In genomic region chr20:38427655-38428023, GRCh38 we compare ENCODE assay signal across 22 cellular contexts. TPM values are rescaled to one million over a fixed set of nuclear protein-coding genes. Genes with fewer than 3 reads are reported as not detected.
DNase-seq lines count a peak whose midpoint lies in the region; ATAC-seq and TF ChIP-seq lines count a peak whose summit lies in the region.
"Had no signal": no experiment of that assay in that cellular context is flagged by ENCODE, and none has a peak within 500 bp of the region (broad histone marks: within the 10 kb centered on the region; RNA-seq: fewer than 3 reads in every experiment).

No MANE protein-coding gene starts in this region.

- no peak for DNase-seq in activated naive CD4-positive, alpha-beta T cell treated with anti-CD3 and anti-CD28 coated beads, Interleukin-2, amount 50 U/mL, for 72 hours (ENCODE audit: low spot score in 2 of 2)
- no peak for DNase-seq in activated naive CD4-positive, alpha-beta T cell treated with Interleukin-2 at 50 U/mL for 16 hours
- DNase-seq in dorsolateral prefrontal cortex: peak in 1 of 10 donors; percentile 31
- DNase-seq in NCI-H2081 (lab: John Stamatoyannopoulos, UW): no peak
- DNase-seq in NCI-H146 treated with DMSO at 0.1 percent for 48 hours (lab: John Stamatoyannopoulos, UW; ENCODE audit: unreplicated experiment): no peak
- no peak for DNase-seq in globus pallidus (ENCODE audit: low spot score)
- no peak for DNase-seq in activated CD4-positive, alpha-beta T cell treated with anti-CD3 and anti-CD28 coated beads, Interleukin-2, amount 10 ng/mL, durations not matched to agents 7 days and 5 days
- DNase-seq: activated naive CD4-positive, alpha-beta T cell treated with anti-CD3 and anti-CD28 coated beads, Interleukin-2, amount 10 ng/mL, durations not matched to agents 7 days and 5 days; activated T-cell treated with anti-CD3 and anti-CD28 coated beads, Interleukin-2, amount 50 U/mL, for 48 hours; aorta; central memory CD4-positive, alpha-beta T cell; H7; head of caudate nucleus; kidney glomerular epithelial cell; NCI-H2081 treated with DMSO at 0.1 percent for 48 hours; stimulated activated CD8-positive, alpha-beta memory T cell treated with anti-CD3 and anti-CD28 coated beads, Interleukin-4, amount 100 ng/mL, for 48 hours; upper lobe of right lung had no signal

- no peak for ATAC-seq in activated naive CD4-positive, alpha-beta T cell treated with anti-CD3 and anti-CD28 coated beads, Interleukin-2, amount 50 U/mL, for 72 hours
- ATAC-seq: Right ventricle myocardium inferior, upper lobe of right lung had no signal

- no peaks in the 10 kb centered on the region for H3K9me3 ChIP-seq in Loucy (ENCODE audit: insufficient read depth, low read depth, low read length)
- H3K9me3 ChIP-seq: MG63, prostate gland, upper lobe of right lung had no signal

- POLR2A ChIA-PET in activated CD4-positive, alpha-beta T cell treated with anti-CD3 and anti-CD28 coated beads, Interleukin-2, amount 10 ng/mL, durations not matched to agents 7 days and 5 days (lab: Charles Lee): no interaction called here

- CTCF ChIA-PET in activated CD4-positive, alpha-beta T cell treated with anti-CD3 and anti-CD28 coated beads, Interleukin-2, amount 10 ng/mL, durations not matched to agents 7 days and 5 days (lab: Charles Lee): interaction anchor here (1.4 to 2.1 kb wide), 2 partner anchors 7 to 12 kb away, joined by 4 to 13 read pairs; partner anchors contain the start of gene SNHG17

- peak overlapping the region in 30 of 59 donors; percentile 1 to 84 (median 35) for H3K27ac ChIP-seq in dorsolateral prefrontal cortex
- H3K27ac ChIP-seq: BLaER1 treated with 17β-estradiol and CSF1 and Interleukin-3, amounts not matched to agents 10 nM and 100 nM; prostate gland; upper lobe of right lung had no signal

- H3K4me1 ChIP-seq in Loucy (ENCODE audit: insufficient read depth, low read length, poor library complexity, severe bottlenecking): peaks cover 39% of the 10 kb centered on the region
- H3K4me1 ChIP-seq: upper lobe of right lung had no signal

- no peaks in the 10 kb centered on the region for H3K9me2 ChIP-seq in Loucy (replicated peaks; ENCODE audit: low read depth, low read length)

- H3K4me3 ChIP-seq in Loucy (ENCODE audit: low read length, poor library complexity, severe bottlenecking) (no peak overlapping the region), dorsolateral prefrontal cortex (no peak overlapping the region)
- H3K4me3 ChIP-seq: BLaER1 treated with 17β-estradiol and CSF1 and Interleukin-3, amounts not matched to agents 10 nM and 100 nM; MG63; prostate gland; upper lobe of right lung had no signal

- H3F3A ChIP-seq in Loucy (ENCODE audit: low read depth): no peaks in the 10 kb centered on the region

- peaks cover 59 to 60% of the 10 kb centered on the region in 2 donors for H3K36me3 Mint-ChIP-seq in activated naive CD4-positive, alpha-beta T cell treated with anti-CD3 and anti-CD28 coated beads, Interleukin-2, amount 50 U/mL, for 72 hours
- H3K36me3 Mint-ChIP-seq in activated CD4-positive, alpha-beta T cell treated with anti-CD3 and anti-CD28 coated beads, Interleukin-2, amount 10 ng/mL, durations not matched to agents 7 days and 5 days (ENCODE audit: low read depth): peaks cover 78% of the 10 kb centered on the region

- H3K4me1 Mint-ChIP-seq in activated CD4-positive, alpha-beta T cell treated with anti-CD3 and anti-CD28 coated beads, Interleukin-2, amount 10 ng/mL, durations not matched to agents 7 days and 5 days: peaks cover 34% of the 10 kb centered on the region

- H2AFZ ChIP-seq in Loucy (ENCODE audit: low read length): no peak overlapping the region

- H3K4me2 ChIP-seq in Loucy (ENCODE audit: low read depth, low read length, poor library complexity, severe bottlenecking): peak overlapping the region; percentile 45

- no peak overlapping the region for H3K9ac ChIP-seq in Loucy (ENCODE audit: low read depth, low read length, poor library complexity, severe bottlenecking)

- H3K27me3 ChIP-seq in Loucy (ENCODE audit: insufficient read depth, low read length, poor library complexity, severe bottlenecking): no peaks in the 10 kb centered on the region
- no peaks in the 10 kb centered on the region for H3K27me3 ChIP-seq in dorsolateral prefrontal cortex
- H3K27me3 ChIP-seq: BLaER1 treated with 17β-estradiol and CSF1 and Interleukin-3, amounts not matched to agents 10 nM and 100 nM; MG63; upper lobe of right lung had no signal

- H3K4me3 Mint-ChIP-seq in activated CD4-positive, alpha-beta T cell treated with anti-CD3 and anti-CD28 coated beads, Interleukin-2, amount 10 ng/mL, durations not matched to agents 7 days and 5 days: no peak overlapping the region
- H3K4me3 Mint-ChIP-seq: activated naive CD4-positive, alpha-beta T cell treated with anti-CD3 and anti-CD28 coated beads, Interleukin-2, amount 10 ng/mL, durations not matched to agents 7 days and 5 days had no signal

- H3K27ac Mint-ChIP-seq in activated naive CD4-positive, alpha-beta T cell treated with anti-CD3 and anti-CD28 coated beads, Interleukin-2, amount 50 U/mL, for 72 hours: peak overlapping the region; percentile 12 to 75
- H3K27ac Mint-ChIP-seq in activated CD4-positive, alpha-beta T cell treated with anti-CD3 and anti-CD28 coated beads, Interleukin-2, amount 10 ng/mL, durations not matched to agents 7 days and 5 days: no peak overlapping the region
- H3K27ac Mint-ChIP-seq: activated naive CD4-positive, alpha-beta T cell treated with anti-CD3 and anti-CD28 coated beads, Interleukin-2, amount 10 ng/mL, durations not matched to agents 7 days and 5 days had no signal

- intact Hi-C loops in dorsolateral prefrontal cortex (cut with DNase I): no loop called here

- H3K27me3 Mint-ChIP-seq in activated CD4-positive, alpha-beta T cell treated with anti-CD3 and anti-CD28 coated beads, Interleukin-2, amount 10 ng/mL, durations not matched to agents 7 days and 5 days: no peaks in the 10 kb centered on the region
- H3K27me3 Mint-ChIP-seq: activated naive CD4-positive, alpha-beta T cell treated with anti-CD3 and anti-CD28 coated beads, Interleukin-2, amount 10 ng/mL, durations not matched to agents 7 days and 5 days had no signal

- H4K20me1 ChIP-seq in Loucy (ENCODE audit: insufficient read depth, low read length, poor library complexity, severe bottlenecking): peaks cover 95% of the 10 kb centered on the region

- H3K9me3 Mint-ChIP-seq in activated naive CD4-positive, alpha-beta T cell treated with anti-CD3 and anti-CD28 coated beads, Interleukin-2, amount 50 U/mL, for 72 hours: no peaks in the 10 kb centered on the region
- no peaks in the 10 kb centered on the region for H3K9me3 Mint-ChIP-seq in activated CD4-positive, alpha-beta T cell treated with anti-CD3 and anti-CD28 coated beads, Interleukin-2, amount 10 ng/mL, durations not matched to agents 7 days and 5 days
- H3K9me3 Mint-ChIP-seq: activated naive CD4-positive, alpha-beta T cell treated with anti-CD3 and anti-CD28 coated beads, Interleukin-2, amount 10 ng/mL, durations not matched to agents 7 days and 5 days had no signal

- H3K79me2 ChIP-seq in Loucy (ENCODE audit: insufficient read depth, low read length): peaks cover 98% of the 10 kb centered on the region

- TF ChIP-seq CTCF in Loucy (conservative IDR thresholded peaks at IDR 0.05; ENCODE audit: low read length): no peak
- no peak for TF ChIP-seq CTCF in dorsolateral prefrontal cortex (IDR thresholded peaks at IDR 0.05 in 54 of 56, conservative IDR thresholded peaks at IDR 0.05 in 2 of 56; ENCODE audit: low read depth in 1 of 56, partially characterized antibody in 56 of 56)

- H3K36me3 ChIP-seq in Loucy (ENCODE audit: insufficient read depth, low read length): peaks cover 94% of the 10 kb centered on the region

RNA-seq across cellular contexts. Expression of gene SNHG17, which starts 7.5 kb away (rescaled TPM):
- total RNA-seq in activated naive CD4-positive, alpha-beta T cell treated with anti-CD3 and anti-CD28 coated beads, Interleukin-2, amount 50 U/mL, for 72 hours: 100 to 1,000 TPM in 1 of 2 donors, 10 to 100 TPM in 1; 72.3 to 102 TPM
- 10 to 100 TPM in 113 of 120 experiments, 1 to 10 TPM in 7; 8.5 to 42.6 (median 18.6) TPM for total RNA-seq in dorsolateral prefrontal cortex
- total RNA-seq in activated CD4-positive, alpha-beta T cell treated with anti-CD3 and anti-CD28 coated beads, Interleukin-2, amount 10 ng/mL, durations not matched to agents 7 days and 5 days: 10 to 100 TPM; 40.7 to 40.8 TPM

RNA-seq across cellular contexts. Expression of gene RALGAPB, which starts 45.0 kb away (rescaled TPM):
- total RNA-seq in activated naive CD4-positive, alpha-beta T cell treated with anti-CD3 and anti-CD28 coated beads, Interleukin-2, amount 50 U/mL, for 72 hours: 10 to 100 TPM; 27.0 to 32.4 TPM
- 10 to 100 TPM; 40.2 to 59.9 (median 49.0) TPM for total RNA-seq in dorsolateral prefrontal cortex
- total RNA-seq in activated CD4-positive, alpha-beta T cell treated with anti-CD3 and anti-CD28 coated beads, Interleukin-2, amount 10 ng/mL, durations not matched to agents 7 days and 5 days: 10 to 100 TPM; 31.1 to 36.7 TPM
